In the genomic region with DNA sequence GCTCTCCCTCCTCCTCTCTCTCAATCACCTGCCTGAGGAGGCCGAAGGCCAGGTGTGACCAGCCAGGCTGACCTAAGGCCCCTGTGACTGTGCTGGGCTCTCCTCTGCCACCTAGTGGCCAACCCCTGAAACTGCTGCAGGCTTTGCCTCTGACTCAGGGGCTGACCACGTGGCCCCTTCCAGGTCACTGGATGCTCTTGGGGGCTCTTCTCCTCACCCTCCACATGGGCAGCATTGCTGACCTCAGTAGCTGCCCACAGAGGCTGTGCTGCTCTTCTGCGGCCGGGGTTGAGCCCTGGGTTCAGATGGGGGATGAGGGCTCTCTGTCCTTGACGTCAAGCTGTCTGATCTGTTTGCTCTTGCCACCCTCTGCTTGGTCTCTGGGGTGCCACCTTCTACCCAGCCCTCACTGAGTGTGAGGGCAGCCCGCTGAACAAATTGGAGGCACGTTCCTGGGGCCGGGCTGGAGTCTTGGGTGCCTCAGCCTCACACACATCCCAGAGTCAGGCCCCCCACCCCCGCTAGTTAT, we compare ENCODE assay signal across 1 cellular context.
TF ChIP-seq lines count a peak whose summit lies in the region.

No MANE protein-coding gene starts in this region.

TF ChIP-seq in HepG2, 621 proteins besides CTCF, POLR2A, EP300 and RAD21 (continued from another document):
- TF ChIP-seq, protein P1, sequence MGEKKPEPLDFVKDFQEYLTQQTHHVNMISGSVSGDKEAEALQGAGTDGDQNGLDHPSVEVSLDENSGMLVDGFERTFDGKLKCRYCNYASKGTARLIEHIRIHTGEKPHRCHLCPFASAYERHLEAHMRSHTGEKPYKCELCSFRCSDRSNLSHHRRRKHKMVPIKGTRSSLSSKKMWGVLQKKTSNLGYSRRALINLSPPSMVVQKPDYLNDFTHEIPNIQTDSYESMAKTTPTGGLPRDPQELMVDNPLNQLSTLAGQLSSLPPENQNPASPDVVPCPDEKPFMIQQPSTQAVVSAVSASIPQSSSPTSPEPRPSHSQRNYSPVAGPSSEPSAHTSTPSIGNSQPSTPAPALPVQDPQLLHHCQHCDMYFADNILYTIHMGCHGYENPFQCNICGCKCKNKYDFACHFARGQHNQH (CRISPR knock-in tag; IDR thresholded peaks at IDR 0.05), result peak; percentile 35; the same call in 1 of the 2 replicates
- TF ChIP-seq, protein P2, sequence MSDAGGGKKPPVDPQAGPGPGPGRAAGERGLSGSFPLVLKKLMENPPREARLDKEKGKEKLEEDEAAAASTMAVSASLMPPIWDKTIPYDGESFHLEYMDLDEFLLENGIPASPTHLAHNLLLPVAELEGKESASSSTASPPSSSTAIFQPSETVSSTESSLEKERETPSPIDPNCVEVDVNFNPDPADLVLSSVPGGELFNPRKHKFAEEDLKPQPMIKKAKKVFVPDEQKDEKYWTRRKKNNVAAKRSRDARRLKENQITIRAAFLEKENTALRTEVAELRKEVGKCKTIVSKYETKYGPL (CRISPR knock-in tag; IDR thresholded peaks at IDR 0.05), result no peak
- TF ChIP-seq MTA3 (CRISPR knock-in tag; IDR thresholded peaks at IDR 0.05) (no peak), KDM5B (CRISPR knock-in tag; IDR thresholded peaks at IDR 0.05; ENCODE audit: borderline replicate concordance) (0 out of 2 replicates have a peak, but pooled peaks have one; percentile 21), ZNF629 (CRISPR knock-in tag; conservative IDR thresholded peaks at IDR 0.05) (no peak), AHR (CRISPR knock-in tag; IDR thresholded peaks at IDR 0.05) (0 out of 2 replicates have a peak, but pooled peaks have one; percentile 44), SMC3 (IDR thresholded peaks at IDR 0.05; ENCODE audit: low read length) (peak; percentile 64), CHD2 (IDR thresholded peaks at IDR 0.05; ENCODE audit: low read depth, low read length) (0 out of 2 replicates have a peak, but pooled peaks have one; percentile 41)
